ENCODE assay signal across 8 cellular contexts in the genomic region with DNA sequence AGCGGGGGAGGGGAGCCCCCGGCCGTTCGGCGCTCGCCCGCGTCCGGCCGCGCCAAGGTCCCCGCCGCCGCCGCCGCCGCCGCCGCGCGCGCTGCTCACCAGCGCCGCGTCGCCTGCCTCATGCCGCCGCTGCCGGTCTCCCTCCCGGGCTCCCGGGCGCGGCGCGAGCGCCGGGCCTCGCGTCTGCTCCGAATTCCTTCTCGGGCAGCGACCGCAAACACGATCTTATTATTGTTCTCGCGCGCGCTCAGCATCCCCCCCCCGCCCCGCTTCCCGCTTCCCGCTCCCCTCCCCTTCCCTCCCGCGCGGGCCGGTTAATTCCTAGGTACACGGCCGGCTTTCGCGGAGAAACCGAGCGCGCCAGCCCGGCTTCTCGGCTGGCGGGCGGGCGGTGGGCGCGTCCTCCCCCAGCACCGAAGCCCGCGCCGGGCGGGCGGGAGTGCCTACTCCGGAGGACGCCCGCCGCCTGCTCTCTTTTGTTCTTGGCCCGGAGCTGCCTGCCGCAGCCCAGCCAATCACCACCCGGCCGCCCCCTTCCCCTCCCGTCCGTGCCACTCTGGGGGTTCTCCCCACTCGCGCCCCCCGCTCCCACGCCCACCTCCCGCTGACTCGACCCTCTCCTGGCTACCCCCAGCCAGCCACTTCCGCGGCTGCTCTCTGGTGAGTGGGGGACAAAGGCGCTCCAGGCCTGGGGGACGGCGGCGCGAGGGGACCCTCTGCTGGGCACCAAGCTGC. TPM values are rescaled to one million over a fixed set of nuclear protein-coding genes. Genes with fewer than 3 reads are reported as not detected.
DNase-seq lines count a peak whose midpoint lies in the region; ATAC-seq and TF ChIP-seq lines count a peak whose summit lies in the region.

Gene HDGFL3, minus strand, starts transcription at position 202 of the 735 bp plus-strand sequence. CDS start 409 bp downstream, outside the sequence.

- peak within 1 kb of the TSS; percentile 75 to 96 (median 93) for H3K27ac ChIP-seq in gastroesophageal sphincter
- peak within 1 kb of the TSS; percentile 83 for H3K27ac ChIP-seq in upper lobe of right lung

- peaks cover 10% of the 10 kb centered on the region for H3K27me3 Mint-ChIP-seq in activated naive CD4-positive, alpha-beta T cell treated with anti-CD3 and anti-CD28 coated beads, Interleukin-2, amount 50 U/mL, for 24 hours
- H3K27me3 Mint-ChIP-seq in nephron (ENCODE audit: low read depth), result no peaks in the 10 kb centered on the region

- no peak within 1 kb of the TSS for H3K27ac Mint-ChIP-seq in activated naive CD4-positive, alpha-beta T cell treated with anti-CD3 and anti-CD28 coated beads, Interleukin-2, amount 50 U/mL, for 24 hours
- peak within 1 kb of the TSS; percentile 97 to 100 (median 99) for H3K27ac Mint-ChIP-seq in nephron

- H3K4me3 ChIP-seq in gastroesophageal sphincter, result peak within 1 kb of the TSS; percentile 88 to 98
- H3K4me3 ChIP-seq in upper lobe of right lung, result peak within 1 kb of the TSS; percentile 84

- no peak for TF ChIP-seq POLR2A in gastroesophageal sphincter (IDR thresholded peaks at IDR 0.05)

- intact Hi-C loops in upper lobe of right lung (cut with DNase I), result no loop called here

- H3K9me3 Mint-ChIP-seq in activated naive CD4-positive, alpha-beta T cell treated with anti-CD3 and anti-CD28 coated beads, Interleukin-2, amount 50 U/mL, for 24 hours, result no peaks in the 10 kb centered on the region
- no peaks in the 10 kb centered on the region for H3K9me3 Mint-ChIP-seq in nephron

- peaks cover 17% of the 10 kb centered on the region for H3K4me1 Mint-ChIP-seq in activated naive CD4-positive, alpha-beta T cell treated with anti-CD3 and anti-CD28 coated beads, Interleukin-2, amount 50 U/mL, for 24 hours
- peaks cover 38% of the 10 kb centered on the region for H3K4me1 Mint-ChIP-seq in nephron

- H3K36me3 Mint-ChIP-seq in activated naive CD4-positive, alpha-beta T cell treated with anti-CD3 and anti-CD28 coated beads, Interleukin-2, amount 50 U/mL, for 24 hours, result no peaks in the 10 kb centered on the region
- no peaks in the 10 kb centered on the region for H3K36me3 Mint-ChIP-seq in nephron (ENCODE audit: low read depth)

- TF ChIP-seq CTCF in GM10266 (IDR thresholded peaks at IDR 0.05; ENCODE audit: control insufficient read depth, insufficient read depth, low read depth, missing control alignments) (no peak), gastroesophageal sphincter (IDR thresholded peaks at IDR 0.05) (no peak), nephron (IDR thresholded peaks at IDR 0.05; ENCODE audit: unreplicated experiment in 3 of 3) (no peak), upper lobe of right lung (IDR thresholded peaks at IDR 0.05) (no peak)

- H3K9me3 ChIP-seq in gastroesophageal sphincter (no peaks in the 10 kb centered on the region), upper lobe of right lung (no peaks in the 10 kb centered on the region)

- peaks cover 0 to 41% (median 5%) of the 10 kb centered on the region in 3 donors for H3K4me1 ChIP-seq in gastroesophageal sphincter
- H3K4me1 ChIP-seq in upper lobe of right lung, result peaks cover 11% of the 10 kb centered on the region

- H3K4me3 Mint-ChIP-seq in activated naive CD4-positive, alpha-beta T cell treated with anti-CD3 and anti-CD28 coated beads, Interleukin-2, amount 50 U/mL, for 24 hours, result peak within 1 kb of the TSS; percentile 92
- peak within 1 kb of the TSS; percentile 94 to 100 (median 100) for H3K4me3 Mint-ChIP-seq in nephron

- H3K27me3 ChIP-seq in gastroesophageal sphincter (no peaks in the 10 kb centered on the region), upper lobe of right lung (peaks cover 5% of the 10 kb centered on the region)

- WGBS in gastroesophageal sphincter (ENCODE audit: low coverage in 1 of 2), 2 donors, result no CpG with 5 or more reads among the region's 99 CpGs

- no peak for TF ChIP-seq EP300 in gastroesophageal sphincter (IDR thresholded peaks at IDR 0.05)

- H3K36me3 ChIP-seq in gastroesophageal sphincter, result no peaks in the 10 kb centered on the region
- H3K36me3 ChIP-seq in upper lobe of right lung, result no peaks in the 10 kb centered on the region

- ATAC-seq in HG02610 (IDR thresholded peaks at IDR 0.05; ENCODE audit: unreplicated experiment) (peak; percentile 38), gastroesophageal sphincter (peak; percentile 68), upper lobe of right lung (peak; percentile 60)

- peak; percentile 65 for DNase-seq in GM10266 (ENCODE audit: extremely low spot score)
- DNase-seq in NCI-H82 treated with DMSO at 0.1 percent for 48 hours (lab: John Stamatoyannopoulos, UW; ENCODE audit: unreplicated experiment), result peak; percentile 63
- DNase-seq in upper lobe of right lung, result peak; percentile 85
- no peak for DNase-seq in activated effector memory CD4-positive, alpha-beta T cell treated with Interleukin-2 at 50 U/mL for 16 hours

RNA-seq across cellular contexts. Expression of gene HDGFL3, which starts in this region (rescaled TPM):
- total RNA-seq in gastroesophageal sphincter (100 to 1,000 TPM in 1 of 4 donors, 10 to 100 TPM in 3; 59.0 to 175 (median 75.4) TPM), upper lobe of right lung (40.3 TPM)
